ENCODE assay signal across 35 cellular contexts in the genomic region with DNA sequence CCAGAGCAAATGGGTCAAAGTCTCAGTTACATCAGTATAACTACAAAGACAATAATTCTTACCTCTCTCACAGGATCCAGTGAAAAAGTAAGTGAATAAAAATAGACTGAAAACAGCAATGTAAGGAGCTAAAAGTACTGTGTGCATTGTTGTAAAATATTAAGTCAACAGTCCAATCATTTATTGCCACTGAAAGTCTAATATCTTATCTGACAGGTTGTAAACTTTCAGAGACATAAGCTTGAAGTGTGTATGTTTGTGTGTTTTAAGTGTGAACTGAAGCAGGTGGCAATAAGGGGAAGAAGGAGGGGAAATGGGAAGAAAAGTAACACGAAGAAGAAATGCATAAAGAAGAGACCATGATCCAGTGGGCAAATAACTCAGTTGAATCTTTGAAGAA.
"Had no signal": no experiment of that assay in that cellular context is flagged by ENCODE, and none has a peak within 500 bp of the region (broad histone marks: within the 10 kb centered on the region; RNA-seq: fewer than 3 reads in every experiment).

No MANE protein-coding gene starts in this region.

- H3K36me3 ChIP-seq: MG63 had no signal

- H3K4me2 ChIP-seq: KMS-11 had no signal

- H3K4me3 ChIP-seq: MG63 had no signal

- H3K27me3 ChIP-seq: MG63 had no signal

- H3K27ac ChIP-seq: KMS-11 had no signal

- DNase-seq: Karpas-422, Kasumi-1, MG63, MM.1S, MV-4-11, NCI-H1048, NCI-H1092, NCI-H1092 treated with DMSO at 0.1 percent for 48 hours, NCI-H1105, NCI-H1105 treated with DMSO at 0.1 percent for 48 hours, NCI-H1417, NCI-H1417 treated with DMSO at 0.1 percent for 48 hours, NCI-H1436, NCI-H1436 treated with DMSO at 0.1 percent for 48 hours, NCI-H146, NCI-H1694, NCI-H1694 treated with DMSO at 0.1 percent for 48 hours, NCI-H187, NCI-H187 treated with DMSO at 0.1 percent for 48 hours, NCI-H1930, NCI-H2029, NCI-H2029 treated with DMSO at 0.1 percent for 48 hours, NCI-H2081, NCI-H2081 treated with DMSO at 0.1 percent for 48 hours, NCI-H2107, NCI-H2171, NCI-H2171 treated with DMSO at 0.1 percent for 48 hours, NCI-H2227 treated with DMSO at 0.1 percent for 48 hours, NCI-H226, NCI-H345, NCI-H446, NCI-H446 treated with DMSO at 0.1 percent for 48 hours, NCI-H510A, NCI-H510A treated with DMSO at 0.1 percent for 48 hours had no signal
